ENCODE assay signal across 9 cellular contexts in the genomic region with DNA sequence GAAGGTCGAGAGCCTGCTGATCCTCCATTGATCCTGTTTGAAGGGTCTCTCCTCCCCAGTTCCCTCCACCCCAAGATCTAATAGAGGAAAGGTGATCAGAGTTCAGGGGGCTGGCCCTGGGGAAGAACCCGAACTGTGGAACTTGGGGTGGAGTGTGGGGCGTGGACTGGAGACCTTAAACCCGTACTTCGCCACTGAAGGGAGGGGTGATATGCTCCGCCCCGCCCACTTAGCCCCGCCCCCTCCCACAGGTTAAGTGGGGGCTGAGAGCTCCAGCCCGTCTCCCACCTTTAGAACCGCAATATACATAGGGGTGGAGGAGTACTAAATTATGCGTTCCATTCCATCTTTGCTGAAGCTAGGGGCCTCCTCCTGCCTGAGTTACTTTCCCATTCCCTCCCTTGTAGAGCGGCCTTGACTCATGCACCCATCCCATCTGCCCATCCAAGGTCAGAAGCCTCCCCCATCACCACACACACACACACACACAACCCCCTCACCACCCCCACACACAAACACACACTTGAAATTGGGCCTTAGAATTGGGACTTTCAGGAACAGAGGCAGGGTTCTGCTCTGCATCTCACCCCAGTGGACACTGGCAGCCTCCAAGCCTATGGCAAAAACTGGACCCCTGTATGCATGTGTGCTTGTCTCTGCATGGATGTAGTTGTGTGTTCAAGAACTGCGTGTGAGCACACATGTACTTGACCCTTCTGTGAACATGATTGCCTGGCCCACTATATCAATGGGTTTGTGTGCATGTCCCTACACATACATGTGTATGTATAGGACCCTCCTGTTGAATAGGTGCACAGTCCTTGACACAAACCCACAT. TPM values are rescaled to one million over a fixed set of nuclear protein-coding genes. Genes with fewer than 3 reads are reported as not detected.
DNase-seq lines count a peak whose midpoint lies in the region; ATAC-seq and TF ChIP-seq lines count a peak whose summit lies in the region.
"Had no signal": no experiment of that assay in that cellular context is flagged by ENCODE, and none has a peak within 500 bp of the region (broad histone marks: within the 10 kb centered on the region; RNA-seq: fewer than 3 reads in every experiment).

No MANE protein-coding gene starts in this region.

- TF ChIP-seq POLR2A in ovary (IDR thresholded peaks at IDR 0.05): no peak

- H3K9me3 ChIP-seq in ovary: no peaks in the 10 kb centered on the region
- H3K9me3 ChIP-seq: neutrophil had no signal

- peak overlapping the region in 1 of 2 donors; percentile 24 for H3K27ac ChIP-seq in ovary
- H3K27ac ChIP-seq: neutrophil had no signal

- H3K4me3 ChIP-seq in fibroblast of pulmonary artery (replicated peaks; ENCODE audit: low read depth, low read length) (peak overlapping the region; percentile 60), ovary (peak overlapping the region; percentile 76)

- no peak for TF ChIP-seq EP300 in ovary (IDR thresholded peaks at IDR 0.05)

- H3K27me3 Mint-ChIP-seq in HFFc6 (ENCODE audit: insufficient read depth): no peaks in the 10 kb centered on the region; the same call in 1 of the 2 replicates
- no peaks in the 10 kb centered on the region for H3K27me3 Mint-ChIP-seq in activated CD4-positive, alpha-beta memory T cell treated with anti-CD3 and anti-CD28 coated beads for 36 hours

- DNase-seq in HFFc6 (no peak), fibroblast of pulmonary artery (ENCODE audit: low read depth) (no peak), ovary (peak; percentile 42 to 64 (median 55)), kidney tubule cell (ENCODE audit: low spot score) (no peak)
- DNase-seq in activated CD4-positive, alpha-beta memory T cell treated with anti-CD3 and anti-CD28 coated beads for 36 hours: peak; percentile 29

- CTCF ChIA-PET in activated CD4-positive, alpha-beta memory T cell treated with anti-CD3 and anti-CD28 coated beads for 36 hours (lab: Charles Lee): interaction anchor here (6.5 kb wide), 1 partner anchor 45 kb away, joined by 35 read pairs; no protein-coding TSS in a partner anchor

- TF ChIP-seq CTCF in HFFc6 (IDR thresholded peaks at IDR 0.05) (no peak), fibroblast of pulmonary artery (IDR thresholded peaks at IDR 0.05; ENCODE audit: low read length, missing control alignments) (no peak), ovary (IDR thresholded peaks at IDR 0.05) (no peak)

- H3K36me3 ChIP-seq in ovary: no peaks in the 10 kb centered on the region

- POLR2A ChIA-PET in activated CD4-positive, alpha-beta memory T cell treated with anti-CD3 and anti-CD28 coated beads for 36 hours (lab: Charles Lee): no interaction called here

- no peak overlapping the region for H3K27ac Mint-ChIP-seq in HFFc6
- no peak overlapping the region for H3K27ac Mint-ChIP-seq in activated CD4-positive, alpha-beta memory T cell treated with anti-CD3 and anti-CD28 coated beads for 36 hours

- ATAC-seq in GM18907 (IDR thresholded peaks at IDR 0.05; ENCODE audit: unreplicated experiment) (no peak), HG02610 (IDR thresholded peaks at IDR 0.05; ENCODE audit: unreplicated experiment) (no peak), HG03135 (IDR thresholded peaks at IDR 0.05; ENCODE audit: unreplicated experiment) (no peak)

- peak overlapping the region; percentile 43; the same call in 1 of the 2 replicates for H3K4me3 Mint-ChIP-seq in HFFc6
- H3K4me3 Mint-ChIP-seq in activated CD4-positive, alpha-beta memory T cell treated with anti-CD3 and anti-CD28 coated beads for 36 hours: no peak overlapping the region

- 0 out of 2 replicates have a peak, but pooled peaks cover 4% of the 10 kb centered on the region for H3K36me3 Mint-ChIP-seq in HFFc6 (ENCODE audit: low read depth)
- no peaks in the 10 kb centered on the region for H3K36me3 Mint-ChIP-seq in activated CD4-positive, alpha-beta memory T cell treated with anti-CD3 and anti-CD28 coated beads for 36 hours

- H3K4me1 Mint-ChIP-seq in HFFc6 (ENCODE audit: low read depth): peaks cover 9% of the 10 kb centered on the region
- H3K4me1 Mint-ChIP-seq in activated CD4-positive, alpha-beta memory T cell treated with anti-CD3 and anti-CD28 coated beads for 36 hours (ENCODE audit: low read depth): peaks cover 8% of the 10 kb centered on the region

- no peaks in the 10 kb centered on the region for H3K27me3 ChIP-seq in ovary

- no peaks in the 10 kb centered on the region for H3K9me3 Mint-ChIP-seq in HFFc6
- no peaks in the 10 kb centered on the region for H3K9me3 Mint-ChIP-seq in activated CD4-positive, alpha-beta memory T cell treated with anti-CD3 and anti-CD28 coated beads for 36 hours

- intact Hi-C loops in activated CD4-positive, alpha-beta memory T cell treated with anti-CD3 and anti-CD28 coated beads for 36 hours (cut with micrococcal nuclease): no loop called here
- intact Hi-C loops in ovary (cut with DNase I): no loop called here

- peaks cover 8% of the 10 kb centered on the region for H3K4me1 ChIP-seq in ovary (ENCODE audit: insufficient read depth)

- WGBS in ovary, 3 donors: 11 to 23% (median 18%) methylated on average over 13 of the region's 13 CpGs

RNA-seq across cellular contexts. Expression of gene SEMA4G, which starts 1.0 kb away (rescaled TPM):
- total RNA-seq in HFFc6 (2021; fragmentation: NEBNext Ultra II Directional; extraction: Animal tissue kit (Norgen Biotek cat#: 25700)): 1 to 10 TPM; 1.2 to 2.2 (median 1.9) TPM
- under 1 TPM; 0.58 to 0.74 TPM for total RNA-seq in activated CD4-positive, alpha-beta memory T cell treated with anti-CD3 and anti-CD28 coated beads for 36 hours
- total RNA-seq in ovary: 10 to 100 TPM in 5 of 7 donors, 1 to 10 TPM in 2; 5.9 to 24.9 (median 13.1) TPM
- 10 to 100 TPM in 1 of 2 donors, 1 to 10 TPM in 1; 9.1 to 25.5 TPM for polyA plus RNA-seq in ovary

RNA-seq across cellular contexts. Expression of gene MRPL43, which starts 17.0 kb away (rescaled TPM):
- 100 to 1,000 TPM; 101 to 120 (median 115) TPM for total RNA-seq in HFFc6 (2021; fragmentation: NEBNext Ultra II Directional; extraction: Animal tissue kit (Norgen Biotek cat#: 25700))
- total RNA-seq in activated CD4-positive, alpha-beta memory T cell treated with anti-CD3 and anti-CD28 coated beads for 36 hours: 10 to 100 TPM; 47.0 to 50.1 TPM
- 100 to 1,000 TPM in 1 of 7 donors, 10 to 100 TPM in 6; 68.2 to 113 (median 83.3) TPM for total RNA-seq in ovary
- 100 to 1,000 TPM in 1 of 2 donors, 10 to 100 TPM in 1; 56.6 to 126 TPM for polyA plus RNA-seq in ovary

RNA-seq across cellular contexts. Expression of gene TWNK, which starts 17.0 kb away (rescaled TPM):
- total RNA-seq in HFFc6 (2021; fragmentation: NEBNext Ultra II Directional; extraction: Animal tissue kit (Norgen Biotek cat#: 25700)): 1 to 10 TPM; 5.7 to 9.5 (median 7.0) TPM
- total RNA-seq in activated CD4-positive, alpha-beta memory T cell treated with anti-CD3 and anti-CD28 coated beads for 36 hours: 10 to 100 TPM; 12.8 to 14.0 TPM
- 10 to 100 TPM in 4 of 7 donors, 1 to 10 TPM in 3; 2.4 to 13.9 (median 10.7) TPM for total RNA-seq in ovary
- polyA plus RNA-seq in ovary: 10 to 100 TPM in 1 of 2 donors, 1 to 10 TPM in 1; 5.3 to 12.5 TPM

RNA-seq across cellular contexts. Expression of gene LZTS2, which starts 29.3 kb away (rescaled TPM):
- 10 to 100 TPM; 66.8 to 80.5 (median 74.6) TPM for total RNA-seq in HFFc6 (2021; fragmentation: NEBNext Ultra II Directional; extraction: Animal tissue kit (Norgen Biotek cat#: 25700))
- total RNA-seq in activated CD4-positive, alpha-beta memory T cell treated with anti-CD3 and anti-CD28 coated beads for 36 hours: 10 to 100 TPM; 12.0 to 12.5 TPM
- total RNA-seq in ovary: 100 to 1,000 TPM in 2 of 7 donors, 10 to 100 TPM in 5; 60.6 to 121 (median 77.4) TPM
- polyA plus RNA-seq in ovary: 10 to 100 TPM in 1 of 2 donors, 1 to 10 TPM in 1; 9.4 to 93.9 TPM

RNA-seq across cellular contexts. Expression of gene SLF2, which starts 57.5 kb away (rescaled TPM):
- total RNA-seq in HFFc6 (2021; fragmentation: NEBNext Ultra II Directional; extraction: Animal tissue kit (Norgen Biotek cat#: 25700)): 10 to 100 TPM; 15.8 to 23.2 (median 20.9) TPM
- total RNA-seq in activated CD4-positive, alpha-beta memory T cell treated with anti-CD3 and anti-CD28 coated beads for 36 hours: 10 to 100 TPM; 33.9 to 35.9 TPM
- 10 to 100 TPM; 27.0 to 81.9 (median 42.1) TPM for total RNA-seq in ovary
- 10 to 100 TPM; 19.6 to 20.5 TPM for polyA plus RNA-seq in ovary

Comparison
In these comparisons a context has a peak if more than half of its experiments do, and no peak if none do; other contexts are left out.
1. DNase-seq: peak in activated CD4-positive, alpha-beta memory T cell treated with anti-CD3 and anti-CD28 coated beads for 36 hours (single experiment) and ovary (5 of 5); none in HFFc6 (single experiment), fibroblast of pulmonary artery (single experiment) and kidney tubule cell (single experiment).